In the genomic region with DNA sequence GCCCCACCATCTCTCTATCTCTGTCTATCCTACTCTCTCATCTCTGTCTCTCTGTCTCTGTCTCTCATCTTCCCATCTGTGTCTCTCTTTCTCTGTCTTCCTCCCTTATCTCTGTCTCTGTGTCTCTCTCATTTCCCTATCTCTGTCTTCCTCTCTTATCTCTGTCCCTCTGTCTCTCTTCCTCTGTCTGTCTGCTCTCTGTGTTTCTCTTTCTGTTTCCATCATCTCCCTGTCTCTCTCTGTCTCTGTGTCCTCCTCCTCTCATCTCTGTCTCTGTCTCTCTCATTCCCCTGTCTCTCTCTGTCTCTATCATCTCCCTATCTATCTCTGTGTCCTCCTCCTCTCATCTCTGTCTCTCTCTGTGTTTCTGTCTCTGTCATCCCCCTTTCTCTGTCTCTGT, we compare ENCODE assay signal across 28 cellular contexts.
"Had no signal": no experiment of that assay in that cellular context is flagged by ENCODE, and none has a peak within 500 bp of the region (broad histone marks: within the 10 kb centered on the region; RNA-seq: fewer than 3 reads in every experiment).

No MANE protein-coding gene starts in this region.

- H3K4me1 ChIP-seq: adrenal gland, body of pancreas, breast epithelium had no signal

- H3K4me3 ChIP-seq: adrenal gland, body of pancreas, breast epithelium, MG63, PC-9 had no signal

- H3K27ac ChIP-seq: adrenal gland, body of pancreas, breast epithelium, PC-9, RWPE1 had no signal

- DNase-seq: activated CD4-positive, alpha-beta T cell treated with anti-CD3 and anti-CD28 coated beads for 36 hours; activated CD4-positive, alpha-beta T cell treated with anti-CD3 and anti-CD28 coated beads, Interleukin-2, amount 10 ng/mL, durations not matched to agents 7 days and 5 days; activated CD4-positive, alpha-beta T cell treated with anti-CD3 and anti-CD28 coated beads, Interleukin-2, amount 50 U/mL, for 48 hours; activated CD8-positive, alpha-beta T cell treated with anti-CD3 and anti-CD28 coated beads, Interleukin-2, amount 10 ng/mL, durations not matched to agents 7 days and 5 days; activated gamma-delta T cell treated with Interleukin-2 at 50 U/mL for 16 hours; activated naive CD4-positive, alpha-beta T cell treated with anti-CD3 and anti-CD28 coated beads for 36 hours; activated T-cell treated with anti-CD3 and anti-CD28 coated beads, Interleukin-2, amount 50 U/mL, for 24 hours; adrenal gland; body of pancreas; Kasumi-1; MG63; NCI-H1048; NCI-H1436 treated with DMSO at 0.1 percent for 48 hours; NCI-H1694 treated with DMSO at 0.1 percent for 48 hours; NCI-H2029; NCI-H345; NCI-H524 treated with DMSO at 0.1 percent for 48 hours; PC-9; SW 1271; T-helper 1 cell; T-helper 2 cell; T-helper 9 cell had no signal

- ATAC-seq: activated CD4-positive, alpha-beta T cell treated with anti-CD3 and anti-CD28 coated beads for 36 hours; activated CD4-positive, CD25-positive, alpha-beta regulatory T cell treated with anti-CD3 and anti-CD28 coated beads, Interleukin-2, amount 50 U/mL, for 24 hours; activated CD8-positive, alpha-beta T cell treated with anti-CD3 and anti-CD28 coated beads, Interleukin-2, amount 10 ng/mL, durations not matched to agents 7 days and 5 days; activated naive CD4-positive, alpha-beta T cell treated with anti-CD3 and anti-CD28 coated beads, Interleukin-2, amount 50 U/mL, for 72 hours; body of pancreas; Right ventricle myocardium inferior; WTC11 had no signal

- H2AFZ ChIP-seq: PC-9 had no signal

- H3K4me2 ChIP-seq: PC-9 had no signal

- H3K9me3 ChIP-seq: adrenal gland, body of pancreas, breast epithelium, MG63 had no signal

- H3K36me3 ChIP-seq: adrenal gland, breast epithelium, MG63 had no signal
